8 cellular contexts compared by ENCODE assay signal in the genomic region with DNA sequence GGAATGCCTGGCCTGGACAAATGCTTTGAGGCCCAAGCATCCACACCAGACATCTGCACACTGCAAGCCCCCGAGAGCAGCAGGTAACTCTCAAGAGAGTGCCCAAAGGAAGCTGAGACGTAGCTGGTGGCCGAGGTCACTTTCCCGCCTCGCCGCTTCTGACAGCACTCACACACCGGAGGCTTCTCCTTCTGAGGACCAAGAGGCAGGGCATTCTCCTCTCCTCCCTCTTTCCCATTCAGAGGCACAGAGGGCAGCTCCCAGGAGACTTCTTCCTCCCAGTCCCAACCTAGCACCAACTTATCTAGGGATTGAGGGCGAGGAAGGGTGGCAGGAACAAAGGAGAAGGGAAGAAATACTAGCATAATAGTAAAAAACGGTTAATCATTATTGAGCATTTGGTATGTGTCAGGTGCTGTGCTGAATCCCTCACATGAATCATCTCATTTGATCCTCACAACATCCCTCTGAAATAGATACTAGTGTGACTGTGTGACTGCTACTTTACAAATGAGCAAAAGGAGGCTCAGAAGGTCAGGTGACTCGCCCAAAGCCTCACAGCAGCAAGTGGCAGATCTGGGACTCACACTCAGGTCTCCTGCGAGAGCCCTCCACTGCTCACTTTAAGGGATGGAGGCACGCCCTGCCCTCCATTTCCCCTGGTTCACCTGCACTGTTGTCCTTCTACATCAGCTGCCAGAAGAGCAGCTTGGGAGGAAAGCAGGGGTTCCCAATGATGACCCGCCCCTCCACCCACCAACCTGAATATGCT. TPM values are rescaled to one million over a fixed set of nuclear protein-coding genes. Genes with fewer than 3 reads are reported as not detected.
A peak's percentile ranks its signal among the peaks of the same experiment; 100 is the strongest.
DNase-seq lines count a peak whose midpoint lies in the region; ATAC-seq and TF ChIP-seq lines count a peak whose summit lies in the region.

No MANE protein-coding gene starts in this region.

- H3K9me3 ChIP-seq in adipocyte (ENCODE audit: control insufficient read depth, low read length), result no peaks in the 10 kb centered on the region
- no peaks in the 10 kb centered on the region for H3K9me3 ChIP-seq in osteoblast (ENCODE audit: low read depth, low read length)

- no peaks in the 10 kb centered on the region for H3K36me3 Mint-ChIP-seq in chondrocyte (ENCODE audit: low read depth)

- H3K36me3 ChIP-seq in adipocyte (ENCODE audit: control insufficient read depth, insufficient read depth, low read length, severe bottlenecking) (no peaks in the 10 kb centered on the region), osteoblast (ENCODE audit: insufficient read depth, low read length) (no peaks in the 10 kb centered on the region), H7 (replicated peaks; ENCODE audit: control insufficient read depth, insufficient read depth, low read length) (no peaks in the 10 kb centered on the region)

- no peak overlapping the region for H3K27ac Mint-ChIP-seq in chondrocyte (ENCODE audit: unreplicated experiment)

- peaks cover 46% of the 10 kb centered on the region for H3K79me2 ChIP-seq in osteoblast (ENCODE audit: insufficient read depth, low read length)

- no peaks in the 10 kb centered on the region for H3K27me3 ChIP-seq in adipocyte (replicated peaks; ENCODE audit: control insufficient read depth, insufficient read depth, low read length)
- no peaks in the 10 kb centered on the region for H3K27me3 ChIP-seq in osteoblast (ENCODE audit: insufficient read depth, low read length)
- H3K27me3 ChIP-seq in H7 (ENCODE audit: control insufficient read depth, insufficient read depth, low read length), result no peaks in the 10 kb centered on the region

- peaks cover 2% of the 10 kb centered on the region for H4K20me1 ChIP-seq in osteoblast (ENCODE audit: insufficient read depth, low read length)

- H3K4me3 Mint-ChIP-seq in chondrocyte (ENCODE audit: unreplicated experiment), result no peak overlapping the region

- TF ChIP-seq POLR2A in NB4 (IDR thresholded peaks at IDR 0.05; ENCODE audit: extremely low read depth, insufficient read length), result no peak

- H3K4me3 ChIP-seq in GM12865 (ENCODE audit: low read depth, low read length), result peak overlapping the region; percentile 69
- H3K4me3 ChIP-seq in NB4 (ENCODE audit: low read depth, low read length), result peak overlapping the region; percentile 88
- H3K4me3 ChIP-seq in adipocyte (ENCODE audit: low read length), result no peak overlapping the region
- H3K4me3 ChIP-seq in osteoblast (ENCODE audit: insufficient read depth, low read length), result no peak overlapping the region
- no peak overlapping the region for H3K4me3 ChIP-seq in H7 (ENCODE audit: insufficient read depth, low read depth, low read length)

- ATAC-seq in HG02884 (IDR thresholded peaks at IDR 0.05; ENCODE audit: unreplicated experiment) (no peak), HG02571 (IDR thresholded peaks at IDR 0.05; ENCODE audit: unreplicated experiment) (no peak)

- no peak overlapping the region for H2AFZ ChIP-seq in osteoblast (ENCODE audit: low read length)

- H3K27me3 Mint-ChIP-seq in chondrocyte (ENCODE audit: low read depth), result no peaks in the 10 kb centered on the region

- H3K4me2 ChIP-seq in osteoblast (ENCODE audit: insufficient read depth, low read length), result no peak overlapping the region

- H3K4me1 Mint-ChIP-seq in chondrocyte (ENCODE audit: low read depth), result peaks cover 45% of the 10 kb centered on the region

- H3K9ac ChIP-seq in adipocyte (ENCODE audit: low read length), result peak overlapping the region; percentile 31

- peak overlapping the region; percentile 74 for H3K27ac ChIP-seq in osteoblast (ENCODE audit: low read depth, low read length)

- TF ChIP-seq CTCF in GM12865 (IDR thresholded peaks at IDR 0.05; ENCODE audit: insufficient read depth, low read depth, low read length, missing control alignments), result no peak
- TF ChIP-seq CTCF in NB4 (IDR thresholded peaks at IDR 0.05; ENCODE audit: low read depth, low read length), result no peak
- no peak for TF ChIP-seq CTCF in osteoblast (IDR thresholded peaks at IDR 0.05; ENCODE audit: extremely low read depth, low read depth, low read length)
- TF ChIP-seq CTCF in chondrocyte (IDR thresholded peaks at IDR 0.05), result no peak

- peak; percentile 56 for DNase-seq in GM12865 (ENCODE audit: low read depth)
- no peak for DNase-seq in NB4 (ENCODE audit: low read depth)
- DNase-seq in adipocyte (ENCODE audit: low read depth), result no peak
- no peak for DNase-seq in osteoblast (ENCODE audit: insufficient read length, low spot score, missing footprints)
- DNase-seq in H7, result no peak
- no peak for DNase-seq in chondrocyte (ENCODE audit: low spot score)

- H3K9me3 Mint-ChIP-seq in chondrocyte (ENCODE audit: low read depth), result no peaks in the 10 kb centered on the region

- H3K4me1 ChIP-seq in adipocyte (ENCODE audit: control insufficient read depth, insufficient read depth, low read length) (peaks cover 45% of the 10 kb centered on the region), osteoblast (ENCODE audit: insufficient read depth, low read length) (peaks cover 66% of the 10 kb centered on the region)

RNA-seq across cellular contexts. Expression of a gene that starts 41.8 kb away (rescaled TPM):
- total RNA-seq in osteoblast (28.6 and 39.8 TPM in 2 replicates), chondrocyte (24.4 to 30.0 TPM (median 26.1 TPM) in 3 replicates)
- 13.5 and 16.6 TPM in 2 replicates for total RNA-seq in H7 (2014; rRNA removed; shearing (Covaris generic))

Comparison
In these comparisons a context has a peak if more than half of its experiments do, and no peak if none do; other contexts are left out.
1. H3K4me3 ChIP-seq: peak in GM12865 (single experiment) and NB4 (single experiment); none in adipocyte (single experiment), osteoblast (single experiment) and H7 (single experiment).